Comparison of ENCODE assay signal across 20 cellular contexts in the genomic region with DNA sequence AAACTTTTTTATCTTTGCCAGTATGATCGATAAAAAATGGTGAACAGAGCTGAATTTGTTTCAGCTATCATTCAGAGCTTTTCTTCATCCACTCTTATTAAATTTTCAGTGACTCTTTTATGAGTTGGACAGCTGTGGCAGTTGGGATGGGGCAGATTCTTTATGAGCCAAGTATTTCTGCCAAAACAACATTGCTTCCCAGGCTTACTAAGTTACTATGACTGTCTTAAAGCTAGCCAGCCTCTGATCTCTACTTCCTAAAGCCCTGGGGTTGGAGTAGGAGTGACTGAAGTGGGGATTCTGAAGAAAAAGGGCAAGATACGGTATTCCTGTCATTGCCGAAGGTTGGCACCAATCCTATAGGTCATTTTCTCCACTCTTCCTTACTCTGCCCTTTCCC. TPM values are rescaled to one million over a fixed set of nuclear protein-coding genes. Genes with fewer than 3 reads are reported as not detected.
DNase-seq lines count a peak whose midpoint lies in the region; ATAC-seq and TF ChIP-seq lines count a peak whose summit lies in the region.
"Had no signal": no experiment of that assay in that cellular context is flagged by ENCODE, and none has a peak within 500 bp of the region (broad histone marks: within the 10 kb centered on the region; RNA-seq: fewer than 3 reads in every experiment).

No MANE protein-coding gene starts in this region.

- no peak overlapping the region for H2AFZ ChIP-seq in SK-N-SH (ENCODE audit: low read depth)

- H4K20me1 ChIP-seq in SK-N-SH (ENCODE audit: insufficient read depth), result no peaks in the 10 kb centered on the region

- no peak for TF ChIP-seq EP300 in SK-N-SH (IDR thresholded peaks at IDR 0.05; ENCODE audit: borderline replicate concordance in 1 of 2, low read depth in 1 of 2, low read length in 1 of 2)

- H3K4me2 ChIP-seq in SK-N-SH, result peak overlapping the region; percentile 15; the same call in 1 of the 2 replicates

- TF ChIP-seq RAD21 in SK-N-SH (IDR thresholded peaks at IDR 0.05; ENCODE audit: low read length), result no peak

- H3F3A ChIP-seq in SK-N-SH (replicated peaks; ENCODE audit: insufficient read depth), result peaks cover 23% of the 10 kb centered on the region

- in situ Hi-C loops in astrocyte of the spinal cord (cut with HindIII; ENCODE audit: low sequenced_read_pairs), result no loop called here

- no peaks in the 10 kb centered on the region for H3K9me2 ChIP-seq in SK-N-SH

- no peak for DNase-seq in SK-N-SH
- peak; percentile 23 for DNase-seq in astrocyte of the spinal cord (ENCODE audit: low read depth, low spot score)
- DNase-seq in left lung, result no peak
- no peak for DNase-seq in aorta
- DNase-seq in NCI-H1930 (lab: John Stamatoyannopoulos, UW), result no peak
- DNase-seq in NCI-H2171 treated with DMSO at 0.1 percent for 48 hours (lab: John Stamatoyannopoulos, UW), result no peak
- DNase-seq in stimulated activated CD4-positive, alpha-beta T cell treated with anti-CD3 and anti-CD28 coated beads, Interleukin-15, amount 100 ng/mL, for 24 hours, result no peak
- DNase-seq: activated T-cell treated with anti-CD3 and anti-CD28 coated beads, Interleukin-2, amount 50 U/mL, for 48 hours; H9; head of caudate nucleus; left ventricle myocardium superior; NCI-H146; NCI-H82; stimulated activated naive CD4-positive, alpha-beta T cell; T1000 had no signal

- intact Hi-C loops in left lung (cut with DNase I) (no loop called here), aorta (cut with DNase I) (no loop called here)

- TF ChIP-seq CTCF in SK-N-SH (IDR thresholded peaks at IDR 0.05) (no peak), astrocyte of the spinal cord (IDR thresholded peaks at IDR 0.05; ENCODE audit: low read depth, low read length) (no peak), left lung (IDR thresholded peaks at IDR 0.05) (no peak)

- POLR2A ChIA-PET in SK-N-SH (lab: Yijun Ruan, JAX), result no interaction called here

- CTCF ChIA-PET in SK-N-SH (lab: Yijun Ruan, JAX), result interaction anchor here (0.5 to 1.4 kb wide), 6 partner anchors 22 to 451 kb away, joined by 3 to 5 read pairs (median 3); no protein-coding TSS in a partner anchor

- peak overlapping the region; percentile 23 to 48; a peak in 3 of 4 replicates for H3K27ac ChIP-seq in SK-N-SH (ENCODE audit: low read depth in 2 of 2, low read length in 1 of 2)
- H3K27ac ChIP-seq in left lung, result peak overlapping the region in 1 of 2 donors; percentile 9
- no peak overlapping the region for H3K27ac ChIP-seq in aorta (ENCODE audit: low read depth in 1 of 2, low read length in 2 of 2)
- H3K27ac ChIP-seq: 22Rv1, SK-N-MC had no signal

- ATAC-seq in SK-N-SH treated with all-trans-retinoic acid at 6 μM for 48 hours (no peak), left lung (peak; percentile 34), aorta (ENCODE audit: low FRiP score) (peak; percentile 74)
- ATAC-seq: activated CD4-positive, CD25-positive, alpha-beta regulatory T cell treated with anti-CD3 and anti-CD28 coated beads, Interleukin-2, amount 50 U/mL, for 24 hours; left ventricle myocardium superior had no signal

- no peaks in the 10 kb centered on the region for H3K79me2 ChIP-seq in SK-N-SH (ENCODE audit: insufficient read depth)

- 96% methylated on average over 3 of the region's 3 CpGs for WGBS in SK-N-SH (ENCODE audit: low lambda C conversion rate)
- WGBS in aorta, 2 donors, result 78 to 83% methylated on average over 3 of the region's 3 CpGs

- no peak overlapping the region for H3K9ac ChIP-seq in SK-N-SH

- H3K4me3 ChIP-seq in SK-N-SH (ENCODE audit: low read depth in 2 of 2, low read length in 1 of 2), result no peak overlapping the region
- H3K4me3 ChIP-seq in astrocyte of the spinal cord (ENCODE audit: low read depth, low read length), result no peak overlapping the region
- H3K4me3 ChIP-seq in left lung, result no peak overlapping the region
- H3K4me3 ChIP-seq in aorta (ENCODE audit: low read length in 2 of 2), result no peak overlapping the region
- H3K4me3 ChIP-seq: SK-N-MC had no signal

- H3K9me3 ChIP-seq in SK-N-SH (no peaks in the 10 kb centered on the region), left lung (no peaks in the 10 kb centered on the region), aorta (ENCODE audit: control insufficient read depth, low read length) (no peaks in the 10 kb centered on the region)

- no peaks in the 10 kb centered on the region for H3K27me3 ChIP-seq in SK-N-SH (ENCODE audit: insufficient read depth)
- H3K27me3 ChIP-seq in left lung, result no peaks in the 10 kb centered on the region
- no peaks in the 10 kb centered on the region for H3K27me3 ChIP-seq in aorta (ENCODE audit: control insufficient read depth in 1 of 2, insufficient read depth in 2 of 2, low read length in 1 of 2)

- H3K36me3 ChIP-seq in SK-N-SH (replicated peaks in 1 of 2; ENCODE audit: control insufficient read depth in 1 of 2, insufficient read depth in 2 of 2, low read length in 1 of 2) (peaks cover 48 to 59% of the 10 kb centered on the region in 2 experiments), left lung (peaks cover 0 to 67% of the 10 kb centered on the region in 2 donors), aorta (ENCODE audit: control insufficient read depth in 1 of 2, insufficient read depth in 2 of 2, low read length in 1 of 2) (no peaks in the 10 kb centered on the region)

- H3K4me1 ChIP-seq in SK-N-SH (ENCODE audit: control insufficient read depth in 1 of 2, insufficient read depth in 2 of 2, low read depth in 1 of 2, low read length in 1 of 2) (peaks cover 0 to 17% of the 10 kb centered on the region in 2 experiments; a peak in 2 of 4 replicates), left lung (no peaks in the 10 kb centered on the region), aorta (ENCODE audit: control insufficient read depth in 1 of 2, insufficient read depth in 2 of 2, low read length in 2 of 2) (no peaks in the 10 kb centered on the region)

TF ChIP-seq in SK-N-SH, 30 proteins besides CTCF, POLR2A, EP300 and RAD21 (continues in another document):
- TF ChIP-seq, protein P1, sequence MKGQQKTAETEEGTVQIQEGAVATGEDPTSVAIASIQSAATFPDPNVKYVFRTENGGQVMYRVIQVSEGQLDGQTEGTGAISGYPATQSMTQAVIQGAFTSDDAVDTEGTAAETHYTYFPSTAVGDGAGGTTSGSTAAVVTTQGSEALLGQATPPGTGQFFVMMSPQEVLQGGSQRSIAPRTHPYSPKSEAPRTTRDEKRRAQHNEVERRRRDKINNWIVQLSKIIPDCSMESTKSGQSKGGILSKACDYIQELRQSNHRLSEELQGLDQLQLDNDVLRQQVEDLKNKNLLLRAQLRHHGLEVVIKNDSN (IDR thresholded peaks at IDR 0.05; ENCODE audit: borderline replicate concordance, low read depth), result no peak
- TF ChIP-seq SMC3 (IDR thresholded peaks at IDR 0.05; ENCODE audit: low read depth, low read length) (no peak), ELF1 (IDR thresholded peaks at IDR 0.05) (no peak), RXRA (IDR thresholded peaks at IDR 0.05; ENCODE audit: borderline replicate concordance, low read depth) (no peak), FOSL2 (IDR thresholded peaks at IDR 0.05; ENCODE audit: borderline replicate concordance, low read depth) (no peak)
- TF ChIP-seq, protein P2, sequence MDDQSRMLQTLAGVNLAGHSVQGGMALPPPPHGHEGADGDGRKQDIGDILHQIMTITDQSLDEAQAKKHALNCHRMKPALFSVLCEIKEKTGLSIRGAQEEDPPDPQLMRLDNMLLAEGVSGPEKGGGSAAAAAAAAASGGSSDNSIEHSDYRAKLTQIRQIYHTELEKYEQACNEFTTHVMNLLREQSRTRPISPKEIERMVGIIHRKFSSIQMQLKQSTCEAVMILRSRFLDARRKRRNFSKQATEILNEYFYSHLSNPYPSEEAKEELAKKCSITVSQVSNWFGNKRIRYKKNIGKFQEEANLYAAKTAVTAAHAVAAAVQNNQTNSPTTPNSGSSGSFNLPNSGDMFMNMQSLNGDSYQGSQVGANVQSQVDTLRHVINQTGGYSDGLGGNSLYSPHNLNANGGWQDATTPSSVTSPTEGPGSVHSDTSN (IDR thresholded peaks at IDR 0.05), result no peak

TF ChIP-seq in SK-N-SH treated with all-trans-retinoic acid at 6 μM for 48 hours, 23 proteins besides CTCF, POLR2A, EP300 and RAD21 (continues in another document):
- TF ChIP-seq, protein P3, sequence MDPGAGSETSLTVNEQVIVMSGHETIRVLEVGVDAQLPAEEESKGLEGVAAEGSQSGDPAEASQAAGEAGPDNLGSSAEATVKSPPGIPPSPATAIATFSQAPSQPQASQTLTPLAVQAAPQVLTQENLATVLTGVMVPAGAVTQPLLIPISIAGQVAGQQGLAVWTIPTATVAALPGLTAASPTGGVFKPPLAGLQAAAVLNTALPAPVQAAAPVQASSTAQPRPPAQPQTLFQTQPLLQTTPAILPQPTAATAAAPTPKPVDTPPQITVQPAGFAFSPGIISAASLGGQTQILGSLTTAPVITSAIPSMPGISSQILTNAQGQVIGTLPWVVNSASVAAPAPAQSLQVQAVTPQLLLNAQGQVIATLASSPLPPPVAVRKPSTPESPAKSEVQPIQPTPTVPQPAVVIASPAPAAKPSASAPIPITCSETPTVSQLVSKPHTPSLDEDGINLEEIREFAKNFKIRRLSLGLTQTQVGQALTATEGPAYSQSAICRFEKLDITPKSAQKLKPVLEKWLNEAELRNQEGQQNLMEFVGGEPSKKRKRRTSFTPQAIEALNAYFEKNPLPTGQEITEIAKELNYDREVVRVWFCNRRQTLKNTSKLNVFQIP (CRISPR knock-in tag; IDR thresholded peaks at IDR 0.05; ENCODE audit: borderline replicate concordance, low read depth), result no peak
- no peak for TF ChIP-seq ZNF70 (CRISPR knock-in tag; IDR thresholded peaks at IDR 0.05)
- TF ChIP-seq ZC3H10 (CRISPR knock-in tag; IDR thresholded peaks at IDR 0.05), result no peak
- TF ChIP-seq ESRRG (CRISPR knock-in tag; IDR thresholded peaks at IDR 0.05), result no peak
- no peak for TF ChIP-seq SNAI2 (CRISPR knock-in tag; IDR thresholded peaks at IDR 0.05)
- no peak for TF ChIP-seq GLIS3 (CRISPR knock-in tag; IDR thresholded peaks at IDR 0.05)
- TF ChIP-seq ISL1 (CRISPR knock-in tag; IDR thresholded peaks at IDR 0.05), result no peak
- TF ChIP-seq ZNF565 (CRISPR knock-in tag; conservative IDR thresholded peaks at IDR 0.05; ENCODE audit: low read depth), result no peak

RNA-seq across cellular contexts. Expression of a gene that starts 12.6 kb away (rescaled TPM):
- polyA plus RNA-seq in SK-N-SH (2012; rRNA removed), result 16.7 and 18.6 TPM in 2 replicates
- polyA plus RNA-seq in SK-N-SH (2012; cell fraction: cytosol; rRNA removed), result 18.9 and 21.0 TPM in 2 replicates
- 15.1 and 24.7 TPM in 2 replicates for polyA plus RNA-seq in SK-N-SH (2012; cell fraction: nucleus; rRNA removed)
- total RNA-seq in left lung, result 10 to 100 TPM; 26.3 to 28.6 TPM
- total RNA-seq in aorta, result 10 to 100 TPM; 25.2 to 28.0 TPM
- polyA plus RNA-seq in aorta, result 10 to 100 TPM; 28.3 to 42.6 TPM

RNA-seq across cellular contexts. Expression of a gene that starts 26.6 kb away (rescaled TPM):
- polyA plus RNA-seq in SK-N-SH (2012; rRNA removed) (0.16 and 0.24 TPM in 2 replicates), aorta (1 to 10 TPM; 2.1 to 2.5 TPM)
- polyA plus RNA-seq in SK-N-SH (2012; cell fraction: cytosol; rRNA removed), result 0.19 and 0.28 TPM in 2 replicates
- polyA plus RNA-seq in SK-N-SH (2012; cell fraction: nucleus; rRNA removed), result 0.10 and 0.15 TPM in 2 replicates
- total RNA-seq in left lung (under 1 TPM; 0.12 to 0.65 TPM), aorta (1 to 10 TPM; 1.3 to 3.1 TPM)
- total RNA-seq: left ventricle myocardium superior had no signal

RNA-seq across cellular contexts. Expression of a gene that starts 36.5 kb away (rescaled TPM):
- polyA plus RNA-seq in SK-N-SH (2012; rRNA removed) (41.7 and 72.8 TPM in 2 replicates), aorta (10 to 100 TPM in 1 of 2 donors, 1 to 10 TPM in 1; 4.1 to 38.9 TPM)
- 63.4 and 79.5 TPM in 2 replicates for polyA plus RNA-seq in SK-N-SH (2012; cell fraction: cytosol; rRNA removed)
- polyA plus RNA-seq in SK-N-SH (2012; cell fraction: nucleus; rRNA removed), result 48.7 and 81.7 TPM in 2 replicates
- total RNA-seq in left lung (100 to 1,000 TPM in 1 of 2 donors, 10 to 100 TPM in 1; 29.9 to 165 TPM), aorta (10 to 100 TPM in 1 of 2 donors, under 1 TPM in 1; 0.30 to 62.9 TPM)
- polyA plus RNA-seq: CD14-positive monocyte had no signal

Comparison
In these comparisons a context has a peak if more than half of its experiments do, and no peak if none do; other contexts are left out.
1. H3K27ac ChIP-seq: peak in SK-N-SH (2 of 2); none in aorta (0 of 2).